Comparison of ENCODE assay signal across 8 cellular contexts in genomic region chr12:6899837-6900519, GRCh38. TPM values are rescaled to one million over a fixed set of nuclear protein-coding genes. Genes with fewer than 3 reads are reported as not detected.
DNase-seq lines count a peak whose midpoint lies in the region; ATAC-seq and TF ChIP-seq lines count a peak whose summit lies in the region.

No MANE protein-coding gene starts in this region.

- H3K9me3 ChIP-seq in mucosa of descending colon, result no peaks in the 10 kb centered on the region

- ATAC-seq in mucosa of descending colon (peak; percentile 82), GM19467 (IDR thresholded peaks at IDR 0.05; ENCODE audit: unreplicated experiment) (no peak), HG02623 (IDR thresholded peaks at IDR 0.05; ENCODE audit: unreplicated experiment) (no peak), HG03520 (IDR thresholded peaks at IDR 0.05; ENCODE audit: unreplicated experiment) (no peak), esophagus mucosa (no peak)

- H3K4me3 ChIP-seq in choroid plexus epithelial cell (ENCODE audit: low read depth, low read length), result no peak overlapping the region
- H3K4me3 ChIP-seq in mucosa of descending colon, result no peak overlapping the region

- no peaks in the 10 kb centered on the region for H3K36me3 ChIP-seq in mucosa of descending colon (ENCODE audit: low read depth)

- peaks cover 16% of the 10 kb centered on the region for H3K4me1 ChIP-seq in mucosa of descending colon (ENCODE audit: low read depth)

- intact Hi-C loops in mucosa of descending colon (cut with DNase I, micrococcal nuclease), result no loop called here

- no peak for TF ChIP-seq CTCF in choroid plexus epithelial cell (conservative IDR thresholded peaks at IDR 0.05; ENCODE audit: low read depth, low read length)
- no peak for TF ChIP-seq CTCF in mucosa of descending colon (IDR thresholded peaks at IDR 0.05)

- DNase-seq in GF-D8 (lab: John Stamatoyannopoulos, UW) (peak; percentile 84), NCI-H2171 (lab: John Stamatoyannopoulos, UW) (peak; percentile 56), choroid plexus epithelial cell (ENCODE audit: low read depth) (peak; percentile 48), mucosa of descending colon (peak; percentile 85 to 89 (median 85))

RNA-seq across cellular contexts. Expression of gene LRRC23, which starts 4.6 kb away (rescaled TPM):
- total RNA-seq in mucosa of descending colon, result 10 to 100 TPM in 1 of 3 donors, 1 to 10 TPM in 2; 4.7 to 11.8 (median 4.9) TPM
- 3.2 TPM for total RNA-seq in esophagus mucosa

RNA-seq across cellular contexts. Expression of gene ENO2, which starts 14.4 kb away (rescaled TPM):
- total RNA-seq in mucosa of descending colon, result 10 to 100 TPM in 1 of 3 donors, 1 to 10 TPM in 2; 4.5 to 67.3 (median 7.6) TPM
- 3.7 TPM for total RNA-seq in esophagus mucosa

RNA-seq across cellular contexts. Expression of gene SPSB2, which starts 26.9 kb away (rescaled TPM):
- total RNA-seq in mucosa of descending colon, result 10 to 100 TPM in 2 of 3 donors, 1 to 10 TPM in 1; 9.7 to 11.7 (median 10.6) TPM
- 6.4 TPM for total RNA-seq in esophagus mucosa

RNA-seq across cellular contexts. Expression of gene ATN1, which starts 27.8 kb away (rescaled TPM):
- total RNA-seq in mucosa of descending colon, result 100 to 1,000 TPM in 1 of 3 donors, 10 to 100 TPM in 2; 68.5 to 208 (median 82.4) TPM
- 29.1 TPM for total RNA-seq in esophagus mucosa

RNA-seq across cellular contexts. Expression of gene TPI1, which starts 32.6 kb away (rescaled TPM):
- total RNA-seq in mucosa of descending colon (100 to 1,000 TPM; 408 to 766 (median 700) TPM), esophagus mucosa (629 TPM)
